In the genomic region with DNA sequence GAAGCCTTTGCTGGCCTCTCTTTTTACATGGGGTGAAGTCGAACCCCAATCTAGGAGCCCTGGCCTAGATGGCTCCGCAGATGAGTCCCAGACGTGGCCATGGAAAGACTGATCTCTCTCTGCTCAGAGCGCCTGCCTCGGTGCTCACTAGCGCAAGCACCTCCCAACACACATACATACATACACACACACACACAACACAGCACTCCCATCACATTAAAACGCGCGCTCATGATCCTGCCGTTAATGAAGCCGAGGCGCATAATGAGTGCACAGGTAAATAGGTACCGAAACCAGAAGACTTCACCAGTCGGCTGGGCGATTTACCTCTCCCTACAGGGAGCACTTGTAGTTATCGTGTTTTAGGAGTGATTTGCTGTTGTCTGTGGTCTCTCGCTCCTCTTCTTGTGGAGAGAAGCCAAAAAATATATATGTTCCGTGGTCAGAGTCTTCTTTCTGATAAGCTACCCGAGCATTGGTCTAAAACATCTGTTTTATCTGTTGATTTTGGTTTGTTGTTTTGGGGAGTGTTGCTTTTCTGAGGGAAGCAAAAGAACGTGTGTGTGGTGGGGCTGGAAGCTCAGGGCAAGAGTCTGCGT, we compare ENCODE assay signal across 9 cellular contexts.
DNase-seq lines count a peak whose midpoint lies in the region; ATAC-seq and TF ChIP-seq lines count a peak whose summit lies in the region.
"Had no signal": no experiment of that assay in that cellular context is flagged by ENCODE, and none has a peak within 500 bp of the region (broad histone marks: within the 10 kb centered on the region; RNA-seq: fewer than 3 reads in every experiment).

No MANE protein-coding gene starts in this region.

- ATAC-seq in HG03108 (IDR thresholded peaks at IDR 0.05; ENCODE audit: unreplicated experiment), result peak; percentile 4

- H3K9me3 ChIP-seq in sigmoid colon, result peaks cover 0 to 3% (median 0%) of the 10 kb centered on the region in 4 donors

- H3K36me3 Mint-ChIP-seq in activated naive CD4-positive, alpha-beta T cell treated with anti-CD3 and anti-CD28 coated beads, Interleukin-2, amount 50 U/mL, for 24 hours, result peaks cover 9% of the 10 kb centered on the region
- H3K36me3 Mint-ChIP-seq in glutamatergic neuron (ENCODE audit: unreplicated experiment), result no peaks in the 10 kb centered on the region

- H3K4me3 ChIP-seq in sigmoid colon, result peak overlapping the region; percentile 12 to 47 (median 39)

- H3K27me3 Mint-ChIP-seq in activated naive CD4-positive, alpha-beta T cell treated with anti-CD3 and anti-CD28 coated beads, Interleukin-2, amount 50 U/mL, for 24 hours, result peaks cover 65% of the 10 kb centered on the region
- H3K27me3 Mint-ChIP-seq in glutamatergic neuron (ENCODE audit: unreplicated experiment), result peaks cover 25% of the 10 kb centered on the region

- peak overlapping the region; percentile 79 for H3K4me3 Mint-ChIP-seq in activated naive CD4-positive, alpha-beta T cell treated with anti-CD3 and anti-CD28 coated beads, Interleukin-2, amount 50 U/mL, for 24 hours
- H3K4me3 Mint-ChIP-seq in glutamatergic neuron (ENCODE audit: unreplicated experiment), result peak overlapping the region; percentile 94

- peaks cover 65 to 100% (median 93%) of the 10 kb centered on the region in 3 donors for H3K27me3 ChIP-seq in sigmoid colon

- peak overlapping the region; percentile 12 to 54 (median 45) for H3K27ac ChIP-seq in sigmoid colon
- H3K27ac ChIP-seq: epithelial cell of prostate had no signal

- no peak for TF ChIP-seq EP300 in sigmoid colon (IDR thresholded peaks at IDR 0.05)

- no peaks in the 10 kb centered on the region for H3K36me3 ChIP-seq in sigmoid colon

- TF ChIP-seq CTCF in glutamatergic neuron (IDR thresholded peaks at IDR 0.05; ENCODE audit: partially characterized antibody, unreplicated experiment) (no peak), sigmoid colon (IDR thresholded peaks at IDR 0.05) (no peak)

- peaks cover 0 to 26% (median 24%) of the 10 kb centered on the region in 4 donors for H3K4me1 ChIP-seq in sigmoid colon

- peak overlapping the region; percentile 83 for H3K27ac Mint-ChIP-seq in activated naive CD4-positive, alpha-beta T cell treated with anti-CD3 and anti-CD28 coated beads, Interleukin-2, amount 50 U/mL, for 24 hours
- H3K27ac Mint-ChIP-seq in glutamatergic neuron (ENCODE audit: unreplicated experiment), result peak overlapping the region; percentile 86

- no peak for DNase-seq in activated naive CD4-positive, alpha-beta T cell treated with anti-CD3 and anti-CD28 coated beads, Interleukin-2, amount 50 U/mL, for 16 hours
- DNase-seq in SW 1271 (lab: John Stamatoyannopoulos, UW), result peak; percentile 73 to 81
- DNase-seq in glutamatergic neuron, result peak; percentile 23
- no peak for DNase-seq in sigmoid colon
- DNase-seq in CD1c-positive myeloid dendritic cell (ENCODE audit: extremely low spot score), result no peak
- no peak for DNase-seq in HCEC 1CT

- 16 to 42% methylated on average over 21 of the region's 21 CpGs for WGBS in sigmoid colon, 2 donors

- peaks cover 27% of the 10 kb centered on the region for H3K4me1 Mint-ChIP-seq in activated naive CD4-positive, alpha-beta T cell treated with anti-CD3 and anti-CD28 coated beads, Interleukin-2, amount 50 U/mL, for 24 hours
- H3K4me1 Mint-ChIP-seq in glutamatergic neuron (ENCODE audit: low read depth, unreplicated experiment), result peaks cover 33% of the 10 kb centered on the region

- TF ChIP-seq POLR2A in sigmoid colon (IDR thresholded peaks at IDR 0.05), result no peak

- no peaks in the 10 kb centered on the region for H3K9me3 Mint-ChIP-seq in activated naive CD4-positive, alpha-beta T cell treated with anti-CD3 and anti-CD28 coated beads, Interleukin-2, amount 50 U/mL, for 24 hours
- peaks cover 30% of the 10 kb centered on the region for H3K9me3 Mint-ChIP-seq in glutamatergic neuron (ENCODE audit: unreplicated experiment)

- intact Hi-C loops in sigmoid colon (cut with DNase I), result no loop called here

Comparison
In these comparisons a context has a peak if more than half of its experiments do, and no peak if none do; other contexts are left out.
1. DNase-seq: peak in SW 1271 (2 of 2) and glutamatergic neuron (single experiment); none in activated naive CD4-positive, alpha-beta T cell treated with anti-CD3 and anti-CD28 coated beads, Interleukin-2, amount 50 U/mL, for 16 hours (single experiment), sigmoid colon (single experiment), CD1c-positive myeloid dendritic cell (single experiment) and HCEC 1CT (single experiment).